20 cellular contexts compared by ENCODE assay signal in the genomic region with DNA sequence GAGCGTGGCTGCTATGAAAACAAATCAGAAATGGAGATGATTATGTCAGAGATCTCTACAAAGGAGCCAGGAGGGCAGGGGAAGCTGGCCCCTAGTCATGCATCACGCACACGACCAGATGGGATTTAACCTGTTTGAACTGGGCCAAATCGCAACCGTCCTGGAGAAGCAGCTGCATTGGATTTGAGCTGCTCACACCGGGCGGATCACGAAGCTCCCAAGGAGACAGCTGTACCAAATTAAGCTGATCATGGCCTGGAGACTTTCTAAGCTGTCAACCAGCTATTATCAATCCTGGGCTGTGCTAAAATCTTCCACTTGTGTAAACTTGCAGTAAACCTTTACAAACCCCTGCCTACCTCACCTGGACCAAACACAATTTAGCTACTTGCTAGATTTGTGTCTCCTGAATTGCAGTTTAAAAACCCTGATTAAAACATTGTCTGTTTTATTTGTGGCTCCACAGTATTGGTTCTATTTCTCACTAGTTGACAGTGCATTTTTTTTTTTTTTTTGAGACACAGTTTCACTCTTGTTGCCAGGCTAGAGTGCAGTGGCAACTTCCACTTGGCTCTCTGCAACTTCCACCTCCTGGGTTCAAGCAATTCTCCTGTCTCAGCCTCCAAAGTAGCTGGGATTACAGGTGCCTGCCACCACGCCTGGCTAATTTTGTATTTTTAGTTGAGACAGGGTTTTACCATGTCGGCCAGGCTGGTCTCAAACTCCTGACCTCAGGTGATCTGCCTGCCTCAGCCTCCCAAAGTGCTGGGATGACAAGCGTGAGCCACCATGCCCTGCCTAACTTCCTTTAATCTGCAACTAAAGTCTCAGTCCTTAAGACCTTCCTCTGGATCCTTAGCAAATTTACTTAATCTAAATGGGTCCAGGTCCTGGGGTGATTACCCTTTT.
"Had no signal": no experiment of that assay in that cellular context is flagged by ENCODE, and none has a peak within 500 bp of the region (broad histone marks: within the 10 kb centered on the region; RNA-seq: fewer than 3 reads in every experiment).

No MANE protein-coding gene starts in this region.

- H3K27me3 Mint-ChIP-seq: activated CD4-positive, alpha-beta memory T cell treated with anti-CD3 and anti-CD28 coated beads, Interleukin-2, amount 10 ng/mL, durations not matched to agents 7 days and 5 days; activated CD8-positive, alpha-beta memory T cell treated with anti-CD3 and anti-CD28 coated beads, Interleukin-2, amount 10 ng/mL, durations not matched to agents 7 days and 5 days had no signal

- ATAC-seq: activated CD8-positive, alpha-beta memory T cell treated with anti-CD3 and anti-CD28 coated beads, Interleukin-2, amount 10 ng/mL, durations not matched to agents 7 days and 5 days; left ventricle myocardium superior; natural killer cell had no signal

- H3K4me3 Mint-ChIP-seq: activated CD4-positive, alpha-beta memory T cell treated with anti-CD3 and anti-CD28 coated beads, Interleukin-2, amount 10 ng/mL, durations not matched to agents 7 days and 5 days; activated CD8-positive, alpha-beta memory T cell treated with anti-CD3 and anti-CD28 coated beads, Interleukin-2, amount 10 ng/mL, durations not matched to agents 7 days and 5 days; activated naive CD4-positive, alpha-beta T cell treated with anti-CD3 and anti-CD28 coated beads for 36 hours; brain; natural killer cell had no signal

- H3K27me3 ChIP-seq: dorsolateral prefrontal cortex had no signal

- H3K4me3 ChIP-seq: dorsolateral prefrontal cortex had no signal

- H3K27ac Mint-ChIP-seq: activated CD4-positive, alpha-beta memory T cell treated with anti-CD3 and anti-CD28 coated beads, Interleukin-2, amount 10 ng/mL, durations not matched to agents 7 days and 5 days; activated CD8-positive, alpha-beta memory T cell treated with anti-CD3 and anti-CD28 coated beads, Interleukin-2, amount 10 ng/mL, durations not matched to agents 7 days and 5 days; activated naive CD4-positive, alpha-beta T cell treated with anti-CD3 and anti-CD28 coated beads for 36 hours; natural killer cell had no signal

- H3K9ac ChIP-seq: parathyroid adenoma had no signal

- H3K9me3 Mint-ChIP-seq: natural killer cell had no signal

- FAIRE-seq: colon had no signal

- H3K4me1 Mint-ChIP-seq: brain had no signal

- DNase-seq: activated CD4-positive, alpha-beta memory T cell treated with anti-CD3 and anti-CD28 coated beads, Interleukin-2, amount 10 ng/mL, durations not matched to agents 7 days and 5 days; activated CD4-positive, alpha-beta T cell treated with anti-CD3 and anti-CD28 coated beads for 48 hours; activated CD4-positive, CD25-positive, alpha-beta regulatory T cell; activated CD8-positive, alpha-beta memory T cell treated with anti-CD3 and anti-CD28 coated beads, Interleukin-2, amount 10 ng/mL, durations not matched to agents 7 days and 5 days; activated naive CD4-positive, alpha-beta T cell treated with anti-CD3 and anti-CD28 coated beads for 36 hours; activated T-cell treated with anti-CD3 and anti-CD28 coated beads, Interleukin-2, amount 50 U/mL, for 1 hour; anterior cingulate cortex; central memory CD4-positive, alpha-beta T cell; dorsolateral prefrontal cortex; foreskin fibroblast; hypothalamus; left ventricle myocardium superior; natural killer cell; stimulated activated CD4-positive, alpha-beta T cell treated with anti-CD3 and anti-CD28 coated beads, Interleukin-12 subunit alpha, Interleukin-12 subunit beta, amount 100 ng/mL, for 4 hours; stimulated activated CD4-positive, alpha-beta T cell treated with anti-CD3 and anti-CD28 coated beads, Interleukin-1b, Interleukin-23, amount 100 ng/mL, for 48 hours; stimulated activated CD8-positive, alpha-beta memory T cell treated with anti-CD3 and anti-CD28 coated beads, Interleukin-4, amount 100 ng/mL, for 48 hours; stimulated activated naive CD4-positive, alpha-beta T cell had no signal

- H3K27ac ChIP-seq: dorsolateral prefrontal cortex, parathyroid adenoma had no signal

- H3K36me3 Mint-ChIP-seq: brain, natural killer cell had no signal

- H3K4me1 ChIP-seq: parathyroid adenoma had no signal
